ENCODE assay signal across 15 cellular contexts in genomic region chr9:117355542-117355941, GRCh38.
"Had no signal": no experiment of that assay in that cellular context is flagged by ENCODE, and none has a peak within 500 bp of the region (broad histone marks: within the 10 kb centered on the region; RNA-seq: fewer than 3 reads in every experiment).

No MANE protein-coding gene starts in this region.

- H3K9me3 Mint-ChIP-seq: dendritic cell treated with granulocyte-macrophage colony-stimulating factor and Interleukin-4, amounts not matched to agents 40 ng/mL and 50 ng/mL, for 4 days; nephron; stimulated activated memory B cell treated with anti-CD40 and anti-IgM and Interleukin-4, amounts not matched to agents 10 μg/mL and 1 μg/mL and 100 μg/mL, for 72 hours; stimulated activated naive CD8-positive, alpha-beta T cell treated with anti-CD3 and anti-CD28 coated beads, Interleukin-15, Interleukin-2, amounts not matched to agents 100 ng/mL and 50 ng/mL, for 24 hours had no signal

- ATAC-seq: effector memory CD8-positive, alpha-beta T cell; gastroesophageal sphincter; left ventricle myocardium superior; stimulated activated memory B cell treated with anti-CD40 and anti-IgM and Interleukin-4, amounts not matched to agents 10 μg/mL and 1 μg/mL and 100 μg/mL, for 72 hours had no signal

- H3K4me3 Mint-ChIP-seq: dendritic cell treated with granulocyte-macrophage colony-stimulating factor and Interleukin-4, amounts not matched to agents 40 ng/mL and 50 ng/mL, for 4 days; effector memory CD8-positive, alpha-beta T cell; immature natural killer cell; naive B cell; nephron; stimulated activated memory B cell treated with anti-CD40 and anti-IgM and Interleukin-4, amounts not matched to agents 10 μg/mL and 1 μg/mL and 100 μg/mL, for 72 hours; stimulated activated naive CD8-positive, alpha-beta T cell treated with anti-CD3 and anti-CD28 coated beads, Interleukin-15, Interleukin-2, amounts not matched to agents 100 ng/mL and 50 ng/mL, for 24 hours had no signal

- H3K27me3 Mint-ChIP-seq: dendritic cell treated with granulocyte-macrophage colony-stimulating factor and Interleukin-4, amounts not matched to agents 40 ng/mL and 50 ng/mL, for 4 days; effector memory CD8-positive, alpha-beta T cell; naive B cell; stimulated activated memory B cell treated with anti-CD40 and anti-IgM and Interleukin-4, amounts not matched to agents 10 μg/mL and 1 μg/mL and 100 μg/mL, for 72 hours; stimulated activated naive CD8-positive, alpha-beta T cell treated with anti-CD3 and anti-CD28 coated beads, Interleukin-15, Interleukin-2, amounts not matched to agents 100 ng/mL and 50 ng/mL, for 24 hours had no signal

- H3K27ac Mint-ChIP-seq: dendritic cell treated with granulocyte-macrophage colony-stimulating factor and Interleukin-4, amounts not matched to agents 40 ng/mL and 50 ng/mL, for 4 days; effector memory CD8-positive, alpha-beta T cell; immature natural killer cell; naive B cell; nephron; stimulated activated memory B cell treated with anti-CD40 and anti-IgM and Interleukin-4, amounts not matched to agents 10 μg/mL and 1 μg/mL and 100 μg/mL, for 72 hours; stimulated activated naive CD8-positive, alpha-beta T cell treated with anti-CD3 and anti-CD28 coated beads, Interleukin-15, Interleukin-2, amounts not matched to agents 100 ng/mL and 50 ng/mL, for 24 hours had no signal

- H3K4me1 Mint-ChIP-seq: immature natural killer cell; naive B cell; stimulated activated memory B cell treated with anti-CD40 and anti-IgM and Interleukin-4, amounts not matched to agents 10 μg/mL and 1 μg/mL and 100 μg/mL, for 72 hours had no signal

- H3K36me3 Mint-ChIP-seq: immature natural killer cell; naive B cell; stimulated activated memory B cell treated with anti-CD40 and anti-IgM and Interleukin-4, amounts not matched to agents 10 μg/mL and 1 μg/mL and 100 μg/mL, for 72 hours had no signal

- DNase-seq: effector memory CD8-positive, alpha-beta T cell; esophagus squamous epithelium; foreskin fibroblast; immature natural killer cell; left ventricle myocardium superior; mesendoderm; naive B cell; stimulated activated CD4-positive, alpha-beta T cell treated with anti-CD3 and anti-CD28 coated beads, Interleukin-4, amount 100 ng/mL, for 24 hours; tibial artery; uterus had no signal
